In genomic region chr19:17352608-17353280, GRCh38 we compare ENCODE assay signal across 25 cellular contexts. TPM values are rescaled to one million over a fixed set of nuclear protein-coding genes. Genes with fewer than 3 reads are reported as not detected.
DNase-seq lines count a peak whose midpoint lies in the region; ATAC-seq and TF ChIP-seq lines count a peak whose summit lies in the region.
"Had no signal": no experiment of that assay in that cellular context is flagged by ENCODE, and none has a peak within 500 bp of the region (broad histone marks: within the 10 kb centered on the region; RNA-seq: fewer than 3 reads in every experiment).

No MANE protein-coding gene starts in this region.

- peaks cover 5 to 7% of the 10 kb centered on the region in 2 donors for H3K27me3 Mint-ChIP-seq in natural killer cell treated with Interleukin-12 subunit alpha and Interleukin-12 subunit beta and Interleukin-15 and Interleukin-18, amount 100 ng/mL, for 72 hours
- H3K27me3 Mint-ChIP-seq in natural killer cell (ENCODE audit: low read depth in 2 of 2) = peaks cover 4 to 24% of the 10 kb centered on the region in 2 donors
- H3K27me3 Mint-ChIP-seq in chondrocyte (ENCODE audit: low read depth) = no peaks in the 10 kb centered on the region

- no peak for TF ChIP-seq CTCF in natural killer cell (IDR thresholded peaks at IDR 0.05)
- no peak for TF ChIP-seq CTCF in chondrocyte (IDR thresholded peaks at IDR 0.05)
- no peak for TF ChIP-seq CTCF in lower lobe of right lung (IDR thresholded peaks at IDR 0.05)
- TF ChIP-seq CTCF in esophagus squamous epithelium (IDR thresholded peaks at IDR 0.05) = no peak

- intact Hi-C loops in natural killer cell (cut with micrococcal nuclease) (no loop called here), lower lobe of right lung (cut with DNase I) (no loop called here), esophagus squamous epithelium (cut with DNase I) (no loop called here)

- H3K27ac Mint-ChIP-seq in natural killer cell treated with Interleukin-12 subunit alpha and Interleukin-12 subunit beta and Interleukin-15 and Interleukin-18, amount 100 ng/mL, for 72 hours = no peak overlapping the region
- H3K27ac Mint-ChIP-seq in natural killer cell (no peak overlapping the region), chondrocyte (ENCODE audit: unreplicated experiment) (peak overlapping the region; percentile 36)
- H3K27ac Mint-ChIP-seq: activated CD4-positive, alpha-beta T cell treated with anti-CD3 and anti-CD28 coated beads, Interleukin-2, amount 10 ng/mL, durations not matched to agents 7 days and 5 days; CD8-positive, alpha-beta T cell; naive B cell had no signal

- peaks cover 0 to 4% of the 10 kb centered on the region in 2 donors for H3K4me1 Mint-ChIP-seq in natural killer cell treated with Interleukin-12 subunit alpha and Interleukin-12 subunit beta and Interleukin-15 and Interleukin-18, amount 100 ng/mL, for 72 hours (ENCODE audit: low read depth in 2 of 2)
- H3K4me1 Mint-ChIP-seq in natural killer cell (no peaks in the 10 kb centered on the region), chondrocyte (ENCODE audit: low read depth) (peaks cover 32% of the 10 kb centered on the region)

- ATAC-seq in natural killer cell treated with Interleukin-12 subunit alpha and Interleukin-12 subunit beta and Interleukin-15 and Interleukin-18, amount 100 ng/mL, for 72 hours = peak; percentile 24 to 34
- ATAC-seq in natural killer cell (no peak), lower lobe of right lung (peak; percentile 10 to 11), GM19324 (IDR thresholded peaks at IDR 0.05; ENCODE audit: low FRiP score, unreplicated experiment) (no peak)
- ATAC-seq: CD8-positive, alpha-beta T cell; psoas muscle had no signal

- H3K4me3 ChIP-seq in lower lobe of right lung (no peak overlapping the region), esophagus squamous epithelium (no peak overlapping the region)
- H3K4me3 ChIP-seq: lung, psoas muscle, smooth muscle cell had no signal

- no peak for DNase-seq in natural killer cell treated with Interleukin-12 subunit alpha and Interleukin-12 subunit beta and Interleukin-15 and Interleukin-18, amount 100 ng/mL, for 72 hours (ENCODE audit: low spot score)
- DNase-seq in natural killer cell (no peak), chondrocyte (ENCODE audit: low spot score) (no peak), lower lobe of right lung (no peak), NCI-H128 (lab: John Stamatoyannopoulos, UW; ENCODE audit: unreplicated experiment) (no peak), NCI-H526 (lab: John Stamatoyannopoulos, UW) (no peak), esophagus squamous epithelium (lab: John Stamatoyannopoulos, UW) (no peak)
- DNase-seq: activated CD4-positive, alpha-beta T cell treated with anti-CD3 and anti-CD28 coated beads, Interleukin-2, amount 10 ng/mL, durations not matched to agents 7 days and 5 days; activated gamma-delta T cell; CD8-positive, alpha-beta T cell; cerebellar nuclear complex; DMS79; effector memory CD4-positive, alpha-beta T cell; Kasumi-1; naive B cell; NCI-H1092 treated with DMSO at 0.1 percent for 48 hours; NCI-H2081 treated with DMSO at 0.1 percent for 48 hours; psoas muscle; stimulated activated CD4-positive, alpha-beta T cell treated with anti-CD3 and anti-CD28 coated beads, Interleukin-4, amount 100 ng/mL, for 4 hours had no signal

- H3K9me3 ChIP-seq in lower lobe of right lung (no peaks in the 10 kb centered on the region), esophagus squamous epithelium (no peaks in the 10 kb centered on the region)
- H3K9me3 ChIP-seq: psoas muscle had no signal

- no peak overlapping the region for H3K4me3 Mint-ChIP-seq in natural killer cell treated with Interleukin-12 subunit alpha and Interleukin-12 subunit beta and Interleukin-15 and Interleukin-18, amount 100 ng/mL, for 72 hours
- H3K4me3 Mint-ChIP-seq in natural killer cell = no peak overlapping the region
- H3K4me3 Mint-ChIP-seq in chondrocyte (ENCODE audit: unreplicated experiment) = no peak overlapping the region
- H3K4me3 Mint-ChIP-seq: activated CD4-positive, alpha-beta T cell treated with anti-CD3 and anti-CD28 coated beads, Interleukin-2, amount 10 ng/mL, durations not matched to agents 7 days and 5 days; CD8-positive, alpha-beta T cell had no signal

- H3K36me3 ChIP-seq in lower lobe of right lung = no peaks in the 10 kb centered on the region
- no peaks in the 10 kb centered on the region for H3K36me3 ChIP-seq in esophagus squamous epithelium

- H3K4me1 ChIP-seq in lower lobe of right lung (peaks cover 25% of the 10 kb centered on the region), esophagus squamous epithelium (peaks cover 5 to 30% (median 7%) of the 10 kb centered on the region in 3 donors)

- H3K27ac ChIP-seq in lower lobe of right lung (peak overlapping the region; percentile 41), esophagus squamous epithelium (peak overlapping the region in 2 of 4 donors; percentile 11 to 38)
- H3K27ac ChIP-seq: psoas muscle had no signal

- TF ChIP-seq POLR2A in esophagus squamous epithelium (IDR thresholded peaks at IDR 0.05) = no peak

- H3K27me3 ChIP-seq in lower lobe of right lung (ENCODE audit: low read depth) (no peaks in the 10 kb centered on the region), esophagus squamous epithelium (peaks cover 0 to 31% (median 0%) of the 10 kb centered on the region in 4 donors)

- H3K9me3 Mint-ChIP-seq in natural killer cell treated with Interleukin-12 subunit alpha and Interleukin-12 subunit beta and Interleukin-15 and Interleukin-18, amount 100 ng/mL, for 72 hours = no peaks in the 10 kb centered on the region
- H3K9me3 Mint-ChIP-seq in natural killer cell = no peaks in the 10 kb centered on the region
- no peaks in the 10 kb centered on the region for H3K9me3 Mint-ChIP-seq in chondrocyte (ENCODE audit: low read depth)
- H3K9me3 Mint-ChIP-seq: activated CD4-positive, alpha-beta T cell treated with anti-CD3 and anti-CD28 coated beads, Interleukin-2, amount 10 ng/mL, durations not matched to agents 7 days and 5 days; CD8-positive, alpha-beta T cell; naive B cell had no signal

- WGBS in esophagus squamous epithelium, 2 donors = 35 to 54% methylated on average over 9 to 12 of the region's 14 CpGs

- H3K36me3 Mint-ChIP-seq in natural killer cell treated with Interleukin-12 subunit alpha and Interleukin-12 subunit beta and Interleukin-15 and Interleukin-18, amount 100 ng/mL, for 72 hours = no peaks in the 10 kb centered on the region
- H3K36me3 Mint-ChIP-seq in natural killer cell (no peaks in the 10 kb centered on the region), chondrocyte (ENCODE audit: low read depth) (no peaks in the 10 kb centered on the region)
- H3K36me3 Mint-ChIP-seq: CD8-positive, alpha-beta T cell; naive B cell had no signal

RNA-seq across cellular contexts. Expression of gene GTPBP3, which starts 15.4 kb away (rescaled TPM):
- total RNA-seq in natural killer cell treated with Interleukin-12 subunit alpha and Interleukin-12 subunit beta and Interleukin-15 and Interleukin-18, amount 100 ng/mL, for 72 hours = 10 to 100 TPM; 31.6 to 72.5 TPM
- total RNA-seq in natural killer cell = 10 to 100 TPM; 21.6 to 33.0 (median 27.7) TPM
- 16.7 to 20.9 TPM (median 20.6 TPM) in 3 replicates for total RNA-seq in chondrocyte
- total RNA-seq in lower lobe of right lung = 21.0 TPM
- 10 to 100 TPM; 22.7 to 34.9 (median 31.4) TPM for total RNA-seq in esophagus squamous epithelium

RNA-seq across cellular contexts. Expression of gene ANO8, which starts 18.1 kb away (rescaled TPM):
- 1 to 10 TPM; 5.5 to 7.0 TPM for total RNA-seq in natural killer cell treated with Interleukin-12 subunit alpha and Interleukin-12 subunit beta and Interleukin-15 and Interleukin-18, amount 100 ng/mL, for 72 hours
- 10 to 100 TPM; 18.5 to 24.7 (median 19.1) TPM for total RNA-seq in natural killer cell
- total RNA-seq in chondrocyte = 16.7 to 18.9 TPM (median 16.8 TPM) in 3 replicates
- total RNA-seq in lower lobe of right lung = 16.6 TPM
- 10 to 100 TPM in 1 of 4 donors, 1 to 10 TPM in 3; 3.8 to 19.1 (median 6.5) TPM for total RNA-seq in esophagus squamous epithelium

RNA-seq across cellular contexts. Expression of gene PLVAP, which starts 24.4 kb away (rescaled TPM):
- total RNA-seq in natural killer cell treated with Interleukin-12 subunit alpha and Interleukin-12 subunit beta and Interleukin-15 and Interleukin-18, amount 100 ng/mL, for 72 hours = under 1 TPM in 1 of 2 donors, not detected in 1; 0.59 TPM
- under 1 TPM in 2 of 3 donors, not detected in 1; 0.33 to 0.53 TPM for total RNA-seq in natural killer cell
- total RNA-seq in chondrocyte = 0.22 to 0.44 TPM in 2 of 3 replicates, not detected in the other
- total RNA-seq in lower lobe of right lung = 25.9 TPM
- total RNA-seq in esophagus squamous epithelium = 10 to 100 TPM in 3 of 4 donors, 1 to 10 TPM in 1; 9.1 to 38.3 (median 25.7) TPM
- total RNA-seq: activated CD4-positive, alpha-beta T cell treated with anti-CD3 and anti-CD28 coated beads, Interleukin-2, amount 10 ng/mL, durations not matched to agents 7 days and 5 days; CD8-positive, alpha-beta T cell; fibroblast of lung; NCI-H460; smooth muscle cell had no signal

RNA-seq across cellular contexts. Expression of gene CCDC194, which starts 41.3 kb away (rescaled TPM):
- 1 to 10 TPM; 4.4 to 6.6 TPM for total RNA-seq in natural killer cell treated with Interleukin-12 subunit alpha and Interleukin-12 subunit beta and Interleukin-15 and Interleukin-18, amount 100 ng/mL, for 72 hours
- total RNA-seq in natural killer cell = 1 to 10 TPM in 2 of 3 donors, not detected in 1; 2.7 TPM
- not detected in 3 replicates for total RNA-seq in chondrocyte
- 1.5 TPM for total RNA-seq in lower lobe of right lung
- not detected for total RNA-seq in esophagus squamous epithelium
- total RNA-seq: fibroblast of lung, NCI-H460, smooth muscle cell, subcutaneous adipose tissue had no signal

RNA-seq across cellular contexts. Expression of gene DDA1, which starts 43.4 kb away (rescaled TPM):
- 10 to 100 TPM; 57.7 to 68.3 TPM for total RNA-seq in natural killer cell treated with Interleukin-12 subunit alpha and Interleukin-12 subunit beta and Interleukin-15 and Interleukin-18, amount 100 ng/mL, for 72 hours
- 10 to 100 TPM; 32.2 to 42.5 (median 37.7) TPM for total RNA-seq in natural killer cell
- total RNA-seq in chondrocyte = 53.0 to 66.6 TPM (median 63.9 TPM) in 3 replicates
- total RNA-seq in lower lobe of right lung = 32.2 TPM
- 10 to 100 TPM; 16.4 to 29.0 (median 22.7) TPM for total RNA-seq in esophagus squamous epithelium

Comparison
In these comparisons a context has a peak if more than half of its experiments do, and no peak if none do; other contexts are left out.
1. ATAC-seq: peak in natural killer cell treated with Interleukin-12 subunit alpha and Interleukin-12 subunit beta and Interleukin-15 and Interleukin-18, amount 100 ng/mL, for 72 hours (2 of 2) and lower lobe of right lung (2 of 2); none in natural killer cell (0 of 3) and GM19324 (single experiment).